8 cellular contexts compared by ENCODE assay signal in genomic region chr1:9196129-9197040, GRCh38. TPM values are rescaled to one million over a fixed set of nuclear protein-coding genes. Genes with fewer than 3 reads are reported as not detected.
A peak's percentile ranks its signal among the peaks of the same experiment; 100 is the strongest.
DNase-seq lines count a peak whose midpoint lies in the region; ATAC-seq and TF ChIP-seq lines count a peak whose summit lies in the region.

No MANE protein-coding gene starts in this region.

- no peak overlapping the region for H3K9ac ChIP-seq in liver (ENCODE audit: low read depth in 1 of 2, low read length in 2 of 2)

- peaks cover 4 to 14% (median 9%) of the 10 kb centered on the region in 4 donors for H3K27me3 ChIP-seq in liver (ENCODE audit: control insufficient read depth in 4 of 4, insufficient read depth in 4 of 4, low read length in 3 of 4)

- peak; percentile 94 to 96 for TF ChIP-seq RAD21 in liver (IDR thresholded peaks at IDR 0.05)

- DNase-seq in C1 segment of cervical spinal cord (lab: John Stamatoyannopoulos, UW) (peak in 11 of 14 donors; percentile 30 to 67 (median 52)), NCI-H1694 treated with DMSO at 0.1 percent for 48 hours (lab: John Stamatoyannopoulos, UW) (peak; percentile 36), choroid plexus epithelial cell (ENCODE audit: low read depth) (peak; percentile 97)
- peak in 2 of 3 donors; percentile 18 to 45 for DNase-seq in stimulated activated CD4-positive, alpha-beta T cell treated with anti-CD3 and anti-CD28 coated beads, TNF-alpha, amount 100 ng/mL, for 1 hour (ENCODE audit: low read depth in 3 of 3, low spot score in 1 of 3)

- H3K36me3 ChIP-seq in liver (ENCODE audit: control insufficient read depth in 4 of 4, insufficient read depth in 3 of 4, low read depth in 1 of 4, low read length in 3 of 4) = no peaks in the 10 kb centered on the region

- no peak overlapping the region for H3K27ac ChIP-seq in liver (ENCODE audit: low read depth in 1 of 2, low read length in 2 of 2)

- H3K9me3 ChIP-seq in liver (ENCODE audit: control insufficient read depth in 4 of 4, low read length in 3 of 4) = no peaks in the 10 kb centered on the region

- ATAC-seq in GM21381 (IDR thresholded peaks at IDR 0.05; ENCODE audit: unreplicated experiment) (peak; percentile 60), HG03378 (IDR thresholded peaks at IDR 0.05; ENCODE audit: unreplicated experiment) (no peak)
- ATAC-seq in activated CD4-positive, CD25-positive, alpha-beta regulatory T cell treated with anti-CD3 and anti-CD28 coated beads, Interleukin-2, amount 50 U/mL, for 24 hours = peak; percentile 46 to 61

- H3K4me1 ChIP-seq in liver (ENCODE audit: control insufficient read depth in 4 of 4, insufficient read depth in 4 of 4, low read length in 3 of 4) = peaks cover 0 to 10% (median 1%) of the 10 kb centered on the region in 4 donors

- H3K4me3 ChIP-seq in choroid plexus epithelial cell (ENCODE audit: low read depth, low read length) (peak overlapping the region; percentile 60), liver (ENCODE audit: low read depth in 1 of 3, low read length in 3 of 3) (no peak overlapping the region)

- 27% methylated on average over 31 of the region's 31 CpGs for WGBS in liver

- TF ChIP-seq CTCF in choroid plexus epithelial cell (conservative IDR thresholded peaks at IDR 0.05; ENCODE audit: low read depth, low read length) (peak; percentile 87), liver (IDR thresholded peaks at IDR 0.05; ENCODE audit: low read depth, low read length, missing input control) (peak; percentile 83)

TF ChIP-seq in liver, 16 proteins besides CTCF, POLR2A, EP300 and RAD21:
- TF ChIP-seq MAX (IDR thresholded peaks at IDR 0.05) = no peak
- no peak for TF ChIP-seq GABPA (IDR thresholded peaks at IDR 0.05 in 1 of 2, conservative IDR thresholded peaks at IDR 0.05 in 1 of 2)
- no peak for TF ChIP-seq YY1 (IDR thresholded peaks at IDR 0.05)
- TF ChIP-seq RXRA (IDR thresholded peaks at IDR 0.05) = no peak
- no peak for TF ChIP-seq JUND (IDR thresholded peaks at IDR 0.05)
- TF ChIP-seq HNF4A (conservative IDR thresholded peaks at IDR 0.05) = no peak
- no peak for TF ChIP-seq ATF3 (IDR thresholded peaks at IDR 0.05)
- no peak for TF ChIP-seq HNF4G (IDR thresholded peaks at IDR 0.05)
- no peak for TF ChIP-seq ZBTB33 (IDR thresholded peaks at IDR 0.05)
- no peak for TF ChIP-seq FOXA2 (IDR thresholded peaks at IDR 0.05)
- TF ChIP-seq SP1 (IDR thresholded peaks at IDR 0.05) = no peak

RNA-seq across cellular contexts. Expression of gene H6PD, which starts 38.2 kb away (rescaled TPM):
- 100 to 1,000 TPM in 1 of 2 donors, 10 to 100 TPM in 1; 47.7 to 134 TPM for total RNA-seq in liver
- polyA plus RNA-seq in liver = 10 to 100 TPM; 28.9 to 65.8 TPM

Comparison
In these comparisons a context has a peak if more than half of its experiments do, and no peak if none do; other contexts are left out.
1. DNase-seq: peak in every context shown above with its lines; median percentile 97 in choroid plexus epithelial cell; 52 in C1 segment of cervical spinal cord; 36 in NCI-H1694 treated with DMSO at 0.1 percent for 48 hours; 32 in stimulated activated CD4-positive, alpha-beta T cell treated with anti-CD3 and anti-CD28 coated beads, TNF-alpha, amount 100 ng/mL, for 1 hour.